Comparison of ENCODE assay signal across 8 cellular contexts in genomic region chr7:116525913-116526857, GRCh38. TPM values are rescaled to one million over a fixed set of nuclear protein-coding genes. Genes with fewer than 3 reads are reported as not detected.
DNase-seq lines count a peak whose midpoint lies in the region; ATAC-seq and TF ChIP-seq lines count a peak whose summit lies in the region.

No MANE protein-coding gene starts in this region.

- TF ChIP-seq CTCF in AG10803 (conservative IDR thresholded peaks at IDR 0.05; ENCODE audit: low read length) (peak; percentile 45), mucosa of descending colon (IDR thresholded peaks at IDR 0.05) (peak; percentile 88)

- no peaks in the 10 kb centered on the region for H3K9me3 ChIP-seq in mucosa of descending colon

- intact Hi-C loops in mucosa of descending colon (cut with DNase I, micrococcal nuclease): loop anchor here in 1 of 2 donors (10.0 kb wide), 1 partner anchor 261 kb away; no protein-coding TSS in a partner anchor

- peak; percentile 88 for ATAC-seq in GM18858 (IDR thresholded peaks at IDR 0.05; ENCODE audit: unreplicated experiment)
- peak; percentile 80 for ATAC-seq in HG03060 (IDR thresholded peaks at IDR 0.05; ENCODE audit: low read depth, unreplicated experiment)
- ATAC-seq in mucosa of descending colon: peak; percentile 93

- DNase-seq in AG10803 (ENCODE audit: low read depth): peak; percentile 89
- peak; percentile 30 for DNase-seq in NCI-H748 treated with DMSO at 0.1 percent for 48 hours (lab: John Stamatoyannopoulos, UW)
- DNase-seq in activated T-cell treated with anti-CD3 and anti-CD28 coated beads for 24 hours (ENCODE audit: low read depth): peak; percentile 44
- peak; percentile 77 to 83 for DNase-seq in erythroblast (lab: John Stamatoyannopoulos, UW)
- peak; percentile 67 to 83 (median 76) for DNase-seq in mucosa of descending colon
- DNase-seq in stimulated activated naive CD4-positive, alpha-beta T cell (lab: John Stamatoyannopoulos, UW): peak in 5 of 6 experiments; percentile 7 to 58 (median 19)

- H3K36me3 ChIP-seq in mucosa of descending colon (ENCODE audit: low read depth): no peaks in the 10 kb centered on the region

- H3K4me1 ChIP-seq in mucosa of descending colon (ENCODE audit: low read depth): peaks cover 13% of the 10 kb centered on the region

- H3K4me3 ChIP-seq in AG10803 (ENCODE audit: low read length) (peak overlapping the region; percentile 95), mucosa of descending colon (peak overlapping the region; percentile 14)

- no peak for TF ChIP-seq POLR2A in erythroblast (IDR thresholded peaks at IDR 0.05; ENCODE audit: low read length)

RNA-seq across cellular contexts. Expression of gene CAV1, which starts 1.3 kb away (rescaled TPM):
- 100 to 1,000 TPM in 1 of 3 donors, 10 to 100 TPM in 2; 17.9 to 248 (median 46.1) TPM for total RNA-seq in mucosa of descending colon

RNA-seq across cellular contexts. Expression of gene CAV2, which starts 26.6 kb away (rescaled TPM):
- total RNA-seq in mucosa of descending colon: 10 to 100 TPM in 2 of 3 donors, 1 to 10 TPM in 1; 6.3 to 42.4 (median 10.2) TPM

Comparison
In these comparisons a context has a peak if more than half of its experiments do, and no peak if none do; other contexts are left out.
1. Peak in every context shown above with its lines: DNase-seq, ATAC-seq and H3K4me3 ChIP-seq.
2. DNase-seq: peak in every context shown above with its lines; median percentile 89 in AG10803; 80 in erythroblast; 76 in mucosa of descending colon; 44 in activated T-cell treated with anti-CD3 and anti-CD28 coated beads for 24 hours; 30 in NCI-H748 treated with DMSO at 0.1 percent for 48 hours; 19 in stimulated activated naive CD4-positive, alpha-beta T cell.